ENCODE assay signal across 14 cellular contexts in genomic region chr3:16090711-16091110, GRCh38.
A peak's percentile ranks its signal among the peaks of the same experiment; 100 is the strongest.
DNase-seq lines count a peak whose midpoint lies in the region; TF ChIP-seq lines count a peak whose summit lies in the region.
"Had no signal": no experiment of that assay in that cellular context is flagged by ENCODE, and none has a peak within 500 bp of the region (broad histone marks: within the 10 kb centered on the region; RNA-seq: fewer than 3 reads in every experiment).

No MANE protein-coding gene starts in this region.

- TF ChIP-seq CTCF in HFFc6 (IDR thresholded peaks at IDR 0.05) (no peak), astrocyte of the spinal cord (IDR thresholded peaks at IDR 0.05; ENCODE audit: low read depth, low read length) (no peak)

- in situ Hi-C loops in astrocyte of the spinal cord (cut with HindIII; ENCODE audit: low sequenced_read_pairs), result no loop called here

- no peaks in the 10 kb centered on the region for H3K9me3 ChIP-seq in skeletal muscle satellite cell (replicated peaks; ENCODE audit: low read length)
- H3K9me3 ChIP-seq: SJCRH30 had no signal

- H3K4me3 Mint-ChIP-seq in HFFc6, result peak overlapping the region; percentile 63; the same call in 1 of the 2 replicates

- H3K27ac Mint-ChIP-seq in HFFc6, result 0 out of 2 replicates have a peak overlapping the region, but pooled peaks have one; percentile 4

- DNase-seq in HFFc6 (no peak), astrocyte of the spinal cord (ENCODE audit: low read depth, low spot score) (peak; percentile 9), fibroblast of peridontal ligament (ENCODE audit: extremely low read depth) (peak; percentile 65), HuH-7.5 (ENCODE audit: low spot score) (no peak), OCI-M1 (lab: John Stamatoyannopoulos, UW) (no peak), COLO668 (lab: John Stamatoyannopoulos, UW; ENCODE audit: unreplicated experiment) (no peak), NCI-H1417 (lab: John Stamatoyannopoulos, UW) (no peak)
- DNase-seq: DMS153, MM.1S, NCI-H2029 treated with DMSO at 0.1 percent for 48 hours, NCI-H510A treated with DMSO at 0.1 percent for 48 hours, SJCRH30 had no signal

- peaks cover 35% of the 10 kb centered on the region for H3K4me1 ChIP-seq in skeletal muscle satellite cell (ENCODE audit: control insufficient read depth, insufficient read depth, low read length)
- H3K4me1 ChIP-seq: BLaER1 treated with 17β-estradiol and CSF1 and Interleukin-3, amounts not matched to agents 10 nM and 100 nM; SJCRH30 had no signal

- H3K4me2 ChIP-seq in skeletal muscle satellite cell (ENCODE audit: low read length), result peak overlapping the region; percentile 45
- H3K4me2 ChIP-seq: BLaER1 treated with 17β-estradiol and CSF1 and Interleukin-3, amounts not matched to agents 10 nM and 100 nM had no signal

- H3K4me3 ChIP-seq in astrocyte of the spinal cord (ENCODE audit: low read depth, low read length), result no peak overlapping the region
- no peak overlapping the region for H3K4me3 ChIP-seq in skeletal muscle satellite cell (ENCODE audit: low read length)
- H3K4me3 ChIP-seq: BLaER1 treated with 17β-estradiol and CSF1 and Interleukin-3, amounts not matched to agents 10 nM and 100 nM; SJCRH30 had no signal

- no peaks in the 10 kb centered on the region for H3K36me3 Mint-ChIP-seq in HFFc6 (ENCODE audit: low read depth)

- H3K9me3 Mint-ChIP-seq in HFFc6, result no peaks in the 10 kb centered on the region

- no peaks in the 10 kb centered on the region; the same call in 1 of the 2 replicates for H3K27me3 Mint-ChIP-seq in HFFc6 (ENCODE audit: insufficient read depth)

- peak overlapping the region; percentile 16 for H3K9ac ChIP-seq in skeletal muscle satellite cell (ENCODE audit: low read depth, low read length)
- H3K9ac ChIP-seq: BLaER1 treated with 17β-estradiol and CSF1 and Interleukin-3, amounts not matched to agents 10 nM and 100 nM had no signal

- no peaks in the 10 kb centered on the region for H3K27me3 ChIP-seq in skeletal muscle satellite cell (ENCODE audit: control insufficient read depth, insufficient read depth, low read length)
- H3K27me3 ChIP-seq: BLaER1 treated with 17β-estradiol and CSF1 and Interleukin-3, amounts not matched to agents 10 nM and 100 nM; SJCRH30 had no signal

- H3K4me1 Mint-ChIP-seq in HFFc6 (ENCODE audit: low read depth), result peaks cover 11% of the 10 kb centered on the region

- no peaks in the 10 kb centered on the region for H3K36me3 ChIP-seq in skeletal muscle satellite cell (ENCODE audit: insufficient read depth, low read length)
- H3K36me3 ChIP-seq: BLaER1 treated with 17β-estradiol and CSF1 and Interleukin-3, amounts not matched to agents 10 nM and 100 nM; SJCRH30 had no signal

Comparison
In these comparisons a context has a peak if more than half of its experiments do, and no peak if none do; other contexts are left out.
1. DNase-seq: peak in astrocyte of the spinal cord (single experiment) and fibroblast of peridontal ligament (single experiment); none in HFFc6 (single experiment), HuH-7.5 (single experiment), OCI-M1 (single experiment), COLO668 (single experiment) and NCI-H1417 (0 of 3).